Comparison of ENCODE assay signal across 9 cellular contexts in genomic region chr2:219497495-219498279, GRCh38. TPM values are rescaled to one million over a fixed set of nuclear protein-coding genes. Genes with fewer than 3 reads are reported as not detected.
A peak's percentile ranks its signal among the peaks of the same experiment; 100 is the strongest.
DNase-seq lines count a peak whose midpoint lies in the region; ATAC-seq and TF ChIP-seq lines count a peak whose summit lies in the region.
"Had no signal": no experiment of that assay in that cellular context is flagged by ENCODE, and none has a peak within 500 bp of the region (broad histone marks: within the 10 kb centered on the region; RNA-seq: fewer than 3 reads in every experiment).

No MANE protein-coding gene starts in this region.

- H3K27ac ChIP-seq in effector memory CD4-positive, alpha-beta T cell (ENCODE audit: insufficient read depth, low read length, poor library complexity, severe bottlenecking) = no peak overlapping the region
- peak overlapping the region; percentile 86 for H3K27ac ChIP-seq in suprapubic skin

- peak overlapping the region; percentile 86 for H3K4me3 ChIP-seq in effector memory CD4-positive, alpha-beta T cell (ENCODE audit: insufficient read depth, low read depth, low read length, poor library complexity, severe bottlenecking)
- H3K4me3 ChIP-seq in suprapubic skin = peak overlapping the region; percentile 79

- H3K9me3 ChIP-seq in effector memory CD4-positive, alpha-beta T cell (ENCODE audit: control insufficient read depth, low read length) = no peaks in the 10 kb centered on the region
- H3K9me3 ChIP-seq in suprapubic skin = no peaks in the 10 kb centered on the region

- H3K36me3 ChIP-seq in effector memory CD4-positive, alpha-beta T cell (ENCODE audit: control insufficient read depth, insufficient read depth, low read length) = peaks cover 5% of the 10 kb centered on the region
- H3K36me3 ChIP-seq in suprapubic skin = peaks cover 3% of the 10 kb centered on the region

- TF ChIP-seq CTCF in suprapubic skin (IDR thresholded peaks at IDR 0.05) = no peak

- no peak for TF ChIP-seq EP300 in suprapubic skin (IDR thresholded peaks at IDR 0.05)

- DNase-seq in AML-193 (lab: John Stamatoyannopoulos, UW) = peak; percentile 65 to 75
- peak in 53 of 76 experiments; percentile 4 to 69 (median 47) for DNase-seq in HUDEP-2 (lab: John Stamatoyannopoulos, UW; ENCODE audit: unreplicated experiment in 76 of 76)
- DNase-seq in T1000 (lab: John Stamatoyannopoulos, UW) = peak; percentile 36
- DNase-seq in effector memory CD4-positive, alpha-beta T cell = peak in 1 of 3 donors; percentile 24
- DNase-seq in lung microvascular endothelial cell (ENCODE audit: low read depth in 2 of 2) = peak; percentile 54 to 78
- peak; percentile 93 for DNase-seq in suprapubic skin (ENCODE audit: low spot score in 2 of 2)

- WGBS in suprapubic skin = 7% methylated on average over 32 of the region's 59 CpGs

- ATAC-seq in GM19035 (IDR thresholded peaks at IDR 0.05; ENCODE audit: unreplicated experiment) (peak; percentile 33), GM21737 (IDR thresholded peaks at IDR 0.05; ENCODE audit: unreplicated experiment) (no peak)

- H3K4me1 ChIP-seq in effector memory CD4-positive, alpha-beta T cell (ENCODE audit: control insufficient read depth, insufficient read depth, low read length, poor library complexity, severe bottlenecking) = peaks cover 26% of the 10 kb centered on the region
- H3K4me1 ChIP-seq in suprapubic skin = peaks cover 33% of the 10 kb centered on the region

- peaks cover 40% of the 10 kb centered on the region for H3K27me3 ChIP-seq in effector memory CD4-positive, alpha-beta T cell (replicated peaks; ENCODE audit: control insufficient read depth, insufficient read depth, low read length, poor library complexity, severe bottlenecking)
- peaks cover 45% of the 10 kb centered on the region for H3K27me3 ChIP-seq in suprapubic skin

- peak in 1 of 2 donors; percentile 33 for TF ChIP-seq POLR2A in suprapubic skin (IDR thresholded peaks at IDR 0.05)

RNA-seq across cellular contexts. Expression of gene GMPPA, which starts 1.0 kb away (rescaled TPM):
- total RNA-seq in lung microvascular endothelial cell (21.1 and 22.2 TPM in 2 replicates), suprapubic skin (10 to 100 TPM; 18.3 to 31.3 (median 22.3) TPM)

RNA-seq across cellular contexts. Expression of gene ASIC4, which starts 16.6 kb away (rescaled TPM):
- not detected in 2 replicates for total RNA-seq in lung microvascular endothelial cell
- total RNA-seq in suprapubic skin = not detected
- total RNA-seq: T-helper 1 cell treated with Interleukin-12 subunit alpha and Interleukin-12 subunit beta and Interleukin-4 antibody, amounts not matched to agents 30 ng/mL and 1 ng/mL, for 36 hours had no signal

RNA-seq across cellular contexts. Expression of gene CHPF, which starts 45.9 kb away (rescaled TPM):
- total RNA-seq in lung microvascular endothelial cell (0.40 and 0.44 TPM in 2 replicates), suprapubic skin (10 to 100 TPM; 28.8 to 62.1 (median 49.3) TPM)

RNA-seq across cellular contexts. Expression of gene TMEM198, which starts 46.1 kb away (rescaled TPM):
- total RNA-seq in lung microvascular endothelial cell (not detected in 2 replicates), suprapubic skin (1 to 10 TPM in 3 of 4 donors, under 1 TPM in 1; 0.56 to 1.9 (median 1.4) TPM)

Comparison
In these comparisons a context has a peak if more than half of its experiments do, and no peak if none do; other contexts are left out.
1. RNA of gene CHPF, which starts 45.9 kb away (total RNA-seq): 28.8 to 62.1 TPM in suprapubic skin; 0.40 to 0.44 TPM in lung microvascular endothelial cell; every median in the first group is over 10 times any median in the second.